In genomic region chr17:72403713-72404209, GRCh38 we compare ENCODE assay signal across 13 cellular contexts.
"Had no signal": no experiment of that assay in that cellular context is flagged by ENCODE, and none has a peak within 500 bp of the region (broad histone marks: within the 10 kb centered on the region; RNA-seq: fewer than 3 reads in every experiment).

No MANE protein-coding gene starts in this region.

- H3K4me3 Mint-ChIP-seq: naive thymus-derived CD8-positive, alpha-beta T cell; stimulated activated naive CD8-positive, alpha-beta T cell treated with anti-CD3 and anti-CD28 coated beads, Interleukin-15, Interleukin-2, amounts not matched to agents 100 ng/mL and 50 ng/mL, for 24 hours had no signal

- H3K27ac Mint-ChIP-seq: naive thymus-derived CD8-positive, alpha-beta T cell; progenitor cell of endocrine pancreas; stimulated activated naive CD8-positive, alpha-beta T cell treated with anti-CD3 and anti-CD28 coated beads, Interleukin-15, Interleukin-2, amounts not matched to agents 100 ng/mL and 50 ng/mL, for 24 hours had no signal

- H3K27me3 Mint-ChIP-seq: stimulated activated naive CD8-positive, alpha-beta T cell treated with anti-CD3 and anti-CD28 coated beads, Interleukin-15, Interleukin-2, amounts not matched to agents 100 ng/mL and 50 ng/mL, for 24 hours had no signal

- H3K4me1 Mint-ChIP-seq: naive thymus-derived CD8-positive, alpha-beta T cell had no signal

- H3K9me3 ChIP-seq: gastroesophageal sphincter, right atrium auricular region, suprapubic skin, upper lobe of left lung had no signal

- H3K27ac ChIP-seq: gastroesophageal sphincter, right atrium auricular region, skin epidermis, suprapubic skin, upper lobe of left lung had no signal

- H3K4me3 ChIP-seq: gastroesophageal sphincter, right atrium auricular region, skin epidermis, suprapubic skin, upper lobe of left lung had no signal

- ATAC-seq: gastroesophageal sphincter; naive thymus-derived CD8-positive, alpha-beta T cell had no signal

- H3K36me3 ChIP-seq: gastroesophageal sphincter, right atrium auricular region, upper lobe of left lung had no signal

- H3K36me3 Mint-ChIP-seq: naive thymus-derived CD8-positive, alpha-beta T cell had no signal

- FAIRE-seq: endometrium, islet of Langerhans had no signal

- DNase-seq: activated naive CD4-positive, alpha-beta T cell treated with Interleukin-2 at 50 U/mL for 16 hours; activated T-cell treated with anti-CD3 and anti-CD28 coated beads for 4 hours; aorta; naive thymus-derived CD8-positive, alpha-beta T cell; upper lobe of left lung had no signal

- H3K27me3 ChIP-seq: gastroesophageal sphincter, right atrium auricular region, suprapubic skin, upper lobe of left lung had no signal

- H3K9me3 Mint-ChIP-seq: stimulated activated naive CD8-positive, alpha-beta T cell treated with anti-CD3 and anti-CD28 coated beads, Interleukin-15, Interleukin-2, amounts not matched to agents 100 ng/mL and 50 ng/mL, for 24 hours had no signal
